In genomic region chr17:66165537-66166123, GRCh38 we compare ENCODE assay signal across 8 cellular contexts. TPM values are rescaled to one million over a fixed set of nuclear protein-coding genes. Genes with fewer than 3 reads are reported as not detected.
A peak's percentile ranks its signal among the peaks of the same experiment; 100 is the strongest.
DNase-seq lines count a peak whose midpoint lies in the region; ATAC-seq lines count a peak whose summit lies in the region.

No MANE protein-coding gene starts in this region.

- in situ Hi-C loops in Caki2 (cut with HindIII; ENCODE audit: low pct_unique_long_range_greater_than_20kb, low sequenced_read_pairs), result no loop called here

- ATAC-seq in HG03175 (IDR thresholded peaks at IDR 0.05; ENCODE audit: unreplicated experiment) (no peak), HG03095 (IDR thresholded peaks at IDR 0.05; ENCODE audit: unreplicated experiment) (no peak), GM21526 (IDR thresholded peaks at IDR 0.05; ENCODE audit: low FRiP score, unreplicated experiment) (no peak)

- DNase-seq in Caki2 (ENCODE audit: low read depth), result peak; percentile 25
- DNase-seq in HCEC 1CT, result peak; percentile 39
- peak; percentile 69 for DNase-seq in NCI-H774 (lab: John Stamatoyannopoulos, UW)
- peak; percentile 49 for DNase-seq in cerebellum (ENCODE audit: low spot score)
- peak; percentile 72 for DNase-seq in medulla oblongata (ENCODE audit: extremely low spot score)

RNA-seq across cellular contexts. Expression of gene CEP112, which starts 26.3 kb away (rescaled TPM):
- total RNA-seq in Caki2 (2014; rRNA removed; shearing (Covaris generic); ENCODE audit: low replicate concordance), result 2.8 and 4.5 TPM in 2 replicates
- total RNA-seq in cerebellum, result 133 TPM

Comparison
In these comparisons a context has a peak if more than half of its experiments do, and no peak if none do; other contexts are left out.
1. RNA of gene CEP112, which starts 26.3 kb away (total RNA-seq): 133 TPM in cerebellum (single experiment); 2.8 to 4.5 TPM in Caki2; every median in the first group is over 10 times any median in the second.
2. Peak in every context shown above with its lines, with median percentiles within 50 percentile points of each other: DNase-seq.